In genomic region chr7:32506266-32507054, GRCh38 we compare ENCODE assay signal across 8 cellular contexts. TPM values are rescaled to one million over a fixed set of nuclear protein-coding genes. Genes with fewer than 3 reads are reported as not detected.
DNase-seq lines count a peak whose midpoint lies in the region; ATAC-seq, FAIRE-seq and TF ChIP-seq lines count a peak whose summit lies in the region.

No MANE protein-coding gene starts in this region.

- peak; percentile 36 for DNase-seq in stimulated activated CD4-positive, alpha-beta T cell treated with anti-CD3 and anti-CD28 coated beads, Interleukin-15, amount 100 ng/mL, for 24 hours
- DNase-seq in stimulated activated CD4-positive, alpha-beta T cell treated with anti-CD3 and anti-CD28 coated beads, Interleukin-4, amount 100 ng/mL, for 1 hour: no peak
- peak; percentile 61 for DNase-seq in MG63
- peak; percentile 92 for DNase-seq in bronchial epithelial cell (ENCODE audit: low read depth)
- DNase-seq in urothelium cell line (ENCODE audit: low spot score): peak; percentile 76
- DNase-seq in head of caudate nucleus: no peak
- no peak for DNase-seq in stomach

- ATAC-seq in GM18909 (IDR thresholded peaks at IDR 0.05; ENCODE audit: poor library complexity, unreplicated experiment): no peak

- H3K36me3 ChIP-seq in MG63 (peaks cover 17% of the 10 kb centered on the region), bronchial epithelial cell (ENCODE audit: control insufficient read depth, insufficient read depth, low read length) (peaks cover 4% of the 10 kb centered on the region), stomach (peaks cover 0 to 4% (median 0%) of the 10 kb centered on the region in 4 donors)

- 86 to 93% (median 90%) methylated on average over 5 of the region's 5 CpGs for WGBS in stomach, 5 donors

- peaks cover 6% of the 10 kb centered on the region for H3K9me3 ChIP-seq in MG63
- no peaks in the 10 kb centered on the region for H3K9me3 ChIP-seq in stomach

- FAIRE-seq in bronchial epithelial cell (lab: Jason Lieb, UNC): no peak
- peak; percentile 65 for FAIRE-seq in urothelium cell line (lab: Jason Lieb, UNC)

- TF ChIP-seq POLR2A in stomach (IDR thresholded peaks at IDR 0.05): no peak

- TF ChIP-seq EP300 in stomach (IDR thresholded peaks at IDR 0.05): no peak

- H3K4me1 ChIP-seq in stomach: peaks cover 0 to 35% (median 12%) of the 10 kb centered on the region in 4 donors

- intact Hi-C loops in head of caudate nucleus (cut with DNase I): no loop called here
- intact Hi-C loops in stomach (cut with DNase I; ENCODE audit: low total_unique reads): no loop called here

- H3K4me3 ChIP-seq in MG63: no peak overlapping the region
- no peak overlapping the region for H3K4me3 ChIP-seq in bronchial epithelial cell (ENCODE audit: low read depth, low read length)
- no peak overlapping the region for H3K4me3 ChIP-seq in stomach

- H3K27me3 ChIP-seq in MG63: no peaks in the 10 kb centered on the region
- no peaks in the 10 kb centered on the region for H3K27me3 ChIP-seq in bronchial epithelial cell (ENCODE audit: control insufficient read depth, insufficient read depth, low read length)
- no peaks in the 10 kb centered on the region for H3K27me3 ChIP-seq in stomach

- H3K27ac ChIP-seq in stomach: no peak overlapping the region

- TF ChIP-seq CTCF in bronchial epithelial cell (IDR thresholded peaks at IDR 0.05; ENCODE audit: insufficient read depth, low read length, severe bottlenecking) (no peak), stomach (IDR thresholded peaks at IDR 0.05) (no peak)

RNA-seq across cellular contexts. Expression of gene AVL9, which starts 11.2 kb away (rescaled TPM):
- total RNA-seq in MG63 (2014; rRNA removed; shearing (Covaris generic); ENCODE audit: low replicate concordance): 9.3 and 10.5 TPM in 2 replicates
- total RNA-seq in bronchial epithelial cell (32.5 and 34.0 TPM in 2 replicates), stomach (100 to 1,000 TPM in 1 of 5 donors, 10 to 100 TPM in 4; 19.6 to 197 (median 55.8) TPM)
- 1 to 10 TPM; 7.2 to 8.1 (median 7.7) TPM for polyA plus RNA-seq in stomach

RNA-seq across cellular contexts. Expression of gene LSM5, which starts 16.3 kb away (rescaled TPM):
- 31.5 and 220 TPM in 2 replicates for total RNA-seq in MG63 (2014; rRNA removed; shearing (Covaris generic); ENCODE audit: low replicate concordance)
- total RNA-seq in bronchial epithelial cell (11.3 and 13.8 TPM in 2 replicates), stomach (10 to 100 TPM in 3 of 5 donors, 1 to 10 TPM in 2; 2.9 to 45.3 (median 14.3) TPM)
- 100 to 1,000 TPM in 1 of 3 donors, 10 to 100 TPM in 2; 60.8 to 109 (median 89.6) TPM for polyA plus RNA-seq in stomach

Comparison
In these comparisons a context has a peak if more than half of its experiments do, and no peak if none do; other contexts are left out.
1. DNase-seq: peak in stimulated activated CD4-positive, alpha-beta T cell treated with anti-CD3 and anti-CD28 coated beads, Interleukin-15, amount 100 ng/mL, for 24 hours (single experiment), MG63 (single experiment), bronchial epithelial cell (single experiment) and urothelium cell line (single experiment); none in stimulated activated CD4-positive, alpha-beta T cell treated with anti-CD3 and anti-CD28 coated beads, Interleukin-4, amount 100 ng/mL, for 1 hour (single experiment), head of caudate nucleus (0 of 42) and stomach (single experiment).